2 cellular contexts compared by ENCODE assay signal in the genomic region with DNA sequence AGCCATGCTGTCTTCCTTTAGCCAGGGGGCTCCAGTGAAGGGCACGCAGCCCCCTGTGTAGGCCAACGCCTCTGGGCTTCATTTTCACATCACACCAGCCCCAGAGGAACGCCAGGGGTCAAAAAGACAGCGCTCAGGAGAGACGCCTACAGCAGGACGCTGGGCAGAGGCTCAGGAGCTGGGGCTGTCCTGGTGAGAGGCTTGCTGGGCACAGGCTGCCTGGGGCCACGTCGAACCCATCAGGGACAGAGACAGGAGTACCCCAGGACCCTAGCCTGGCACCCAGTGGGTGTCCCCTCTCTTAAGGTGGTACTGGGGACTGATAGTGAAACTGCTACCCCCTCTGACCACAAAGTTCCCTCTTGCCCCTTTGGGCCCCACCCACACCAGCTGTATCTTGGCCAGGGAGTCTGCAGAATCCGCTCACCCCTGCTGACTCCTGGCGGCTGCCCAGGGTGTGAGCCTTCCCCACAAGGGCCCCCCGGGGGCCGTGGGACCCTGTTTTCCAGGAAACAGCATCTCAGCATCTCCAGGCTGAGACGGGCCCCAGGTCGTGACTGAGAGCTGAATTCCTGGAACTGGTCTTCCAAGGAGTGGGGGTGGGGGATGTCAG.
A peak's percentile ranks its signal among the peaks of the same experiment; 100 is the strongest.
TF ChIP-seq lines count a peak whose summit lies in the region.

No MANE protein-coding gene starts in this region.

TF ChIP-seq in K562, 482 proteins besides CTCF, POLR2A, EP300 and RAD21 (continued from another document):
- TF ChIP-seq DDX20 (tag; IDR thresholded peaks at IDR 0.05; ENCODE audit: low read depth) (no peak), ERF (CRISPR knock-in tag; IDR thresholded peaks at IDR 0.05) (no peak), EGR1 (conservative IDR thresholded peaks at IDR 0.05) (no peak), SMAD4 (CRISPR knock-in tag; conservative IDR thresholded peaks at IDR 0.05) (no peak), ZNF232 (CRISPR knock-in tag; IDR thresholded peaks at IDR 0.05) (no peak), ZBTB7A (IDR thresholded peaks at IDR 0.05; ENCODE audit: borderline replicate concordance, control insufficient read depth, low read depth, low read length) (peak; percentile 39; the same call in 1 of the 2 replicates), MAZ (CRISPR knock-in tag; conservative IDR thresholded peaks at IDR 0.05 in 1 of 2, IDR thresholded peaks at IDR 0.05 in 1 of 2) (peak in 1 of 2 experiments; percentile 16; a peak in 1 of 4 replicates), ZNF41 (CRISPR knock-in tag; conservative IDR thresholded peaks at IDR 0.05) (no peak), MCM7 (IDR thresholded peaks at IDR 0.05) (no peak), OTX1 (CRISPR knock-in tag; IDR thresholded peaks at IDR 0.05) (no peak), SPI1 (IDR thresholded peaks at IDR 0.05; ENCODE audit: borderline replicate concordance, low read depth, low read length) (no peak), STAT5A (IDR thresholded peaks at IDR 0.05; ENCODE audit: borderline replicate concordance, low read length) (peak; percentile 13; the same call in 1 of the 2 replicates), POLR2B (IDR thresholded peaks at IDR 0.05; ENCODE audit: low read depth, partially characterized antibody) (no peak), BRCA1 (IDR thresholded peaks at IDR 0.05) (no peak), BRCA1 (CRISPR knock-in tag; IDR thresholded peaks at IDR 0.05) (no peak), ZZZ3 (IDR thresholded peaks at IDR 0.05) (no peak), RBM15 (IDR thresholded peaks at IDR 0.05; ENCODE audit: insufficient read depth, low read length) (no peak), ETV1 (tag; conservative IDR thresholded peaks at IDR 0.05; ENCODE audit: low read depth) (no peak), CBFA2T2 (conservative IDR thresholded peaks at IDR 0.05) (no peak)
- TF ChIP-seq, protein P1, sequence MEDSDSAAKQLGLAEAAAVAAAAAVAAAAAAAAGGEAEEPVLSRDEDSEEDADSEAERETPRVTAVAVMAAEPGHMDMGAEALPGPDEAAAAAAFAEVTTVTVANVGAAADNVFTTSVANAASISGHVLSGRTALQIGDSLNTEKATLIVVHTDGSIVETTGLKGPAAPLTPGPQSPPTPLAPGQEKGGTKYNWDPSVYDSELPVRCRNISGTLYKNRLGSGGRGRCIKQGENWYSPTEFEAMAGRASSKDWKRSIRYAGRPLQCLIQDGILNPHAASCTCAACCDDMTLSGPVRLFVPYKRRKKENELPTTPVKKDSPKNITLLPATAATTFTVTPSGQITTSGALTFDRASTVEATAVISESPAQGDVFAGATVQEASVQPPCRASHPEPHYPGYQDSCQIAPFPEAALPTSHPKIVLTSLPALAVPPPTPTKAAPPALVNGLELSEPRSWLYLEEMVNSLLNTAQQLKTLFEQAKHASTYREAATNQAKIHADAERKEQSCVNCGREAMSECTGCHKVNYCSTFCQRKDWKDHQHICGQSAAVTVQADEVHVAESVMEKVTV (CRISPR knock-in tag; IDR thresholded peaks at IDR 0.05), result no peak
TF ChIP-seq in K562: peak in this region for 4.

TF ChIP-seq in HepG2, 621 proteins besides CTCF, POLR2A, EP300 and RAD21 (continued from another document):
- TF ChIP-seq JARID2 (CRISPR knock-in tag; IDR thresholded peaks at IDR 0.05; ENCODE audit: insufficient replicate concordance), result no peak
- TF ChIP-seq FOXM1 (CRISPR knock-in tag; IDR thresholded peaks at IDR 0.05), result no peak
- TF ChIP-seq ZKSCAN5 (CRISPR knock-in tag; IDR thresholded peaks at IDR 0.05), result no peak
- TF ChIP-seq, protein P2, sequence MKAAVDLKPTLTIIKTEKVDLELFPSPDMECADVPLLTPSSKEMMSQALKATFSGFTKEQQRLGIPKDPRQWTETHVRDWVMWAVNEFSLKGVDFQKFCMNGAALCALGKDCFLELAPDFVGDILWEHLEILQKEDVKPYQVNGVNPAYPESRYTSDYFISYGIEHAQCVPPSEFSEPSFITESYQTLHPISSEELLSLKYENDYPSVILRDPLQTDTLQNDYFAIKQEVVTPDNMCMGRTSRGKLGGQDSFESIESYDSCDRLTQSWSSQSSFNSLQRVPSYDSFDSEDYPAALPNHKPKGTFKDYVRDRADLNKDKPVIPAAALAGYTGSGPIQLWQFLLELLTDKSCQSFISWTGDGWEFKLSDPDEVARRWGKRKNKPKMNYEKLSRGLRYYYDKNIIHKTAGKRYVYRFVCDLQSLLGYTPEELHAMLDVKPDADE (CRISPR knock-in tag; IDR thresholded peaks at IDR 0.05), result no peak
